1 cellular context compared by ENCODE assay signal in the genomic region with DNA sequence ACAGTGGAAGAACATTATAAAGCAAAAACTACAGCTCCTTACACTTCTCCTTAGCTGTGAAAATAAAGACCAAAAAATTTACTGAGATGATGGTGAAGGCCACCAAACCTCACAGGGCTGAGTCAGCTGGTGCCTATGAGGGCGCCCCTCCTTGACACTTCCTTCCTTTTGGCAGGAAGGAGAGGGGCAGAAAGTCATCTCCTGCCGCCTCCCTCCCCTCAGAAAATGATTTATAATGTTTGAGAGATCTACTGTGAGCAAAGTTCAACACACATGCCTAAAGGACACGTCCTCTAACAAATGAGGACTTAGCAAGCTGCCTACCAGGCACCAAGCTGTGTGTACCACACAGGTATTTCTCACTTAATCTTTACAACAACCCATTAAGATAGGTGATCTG.
TF ChIP-seq lines count a peak whose summit lies in the region.

No MANE protein-coding gene starts in this region.

TF ChIP-seq in SK-N-SH, 30 proteins besides CTCF, POLR2A, EP300 and RAD21 (continued from another document):
- TF ChIP-seq, protein P1, sequence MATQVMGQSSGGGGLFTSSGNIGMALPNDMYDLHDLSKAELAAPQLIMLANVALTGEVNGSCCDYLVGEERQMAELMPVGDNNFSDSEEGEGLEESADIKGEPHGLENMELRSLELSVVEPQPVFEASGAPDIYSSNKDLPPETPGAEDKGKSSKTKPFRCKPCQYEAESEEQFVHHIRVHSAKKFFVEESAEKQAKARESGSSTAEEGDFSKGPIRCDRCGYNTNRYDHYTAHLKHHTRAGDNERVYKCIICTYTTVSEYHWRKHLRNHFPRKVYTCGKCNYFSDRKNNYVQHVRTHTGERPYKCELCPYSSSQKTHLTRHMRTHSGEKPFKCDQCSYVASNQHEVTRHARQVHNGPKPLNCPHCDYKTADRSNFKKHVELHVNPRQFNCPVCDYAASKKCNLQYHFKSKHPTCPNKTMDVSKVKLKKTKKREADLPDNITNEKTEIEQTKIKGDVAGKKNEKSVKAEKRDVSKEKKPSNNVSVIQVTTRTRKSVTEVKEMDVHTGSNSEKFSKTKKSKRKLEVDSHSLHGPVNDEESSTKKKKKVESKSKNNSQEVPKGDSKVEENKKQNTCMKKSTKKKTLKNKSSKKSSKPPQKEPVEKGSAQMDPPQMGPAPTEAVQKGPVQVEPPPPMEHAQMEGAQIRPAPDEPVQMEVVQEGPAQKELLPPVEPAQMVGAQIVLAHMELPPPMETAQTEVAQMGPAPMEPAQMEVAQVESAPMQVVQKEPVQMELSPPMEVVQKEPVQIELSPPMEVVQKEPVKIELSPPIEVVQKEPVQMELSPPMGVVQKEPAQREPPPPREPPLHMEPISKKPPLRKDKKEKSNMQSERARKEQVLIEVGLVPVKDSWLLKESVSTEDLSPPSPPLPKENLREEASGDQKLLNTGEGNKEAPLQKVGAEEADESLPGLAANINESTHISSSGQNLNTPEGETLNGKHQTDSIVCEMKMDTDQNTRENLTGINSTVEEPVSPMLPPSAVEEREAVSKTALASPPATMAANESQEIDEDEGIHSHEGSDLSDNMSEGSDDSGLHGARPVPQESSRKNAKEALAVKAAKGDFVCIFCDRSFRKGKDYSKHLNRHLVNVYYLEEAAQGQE (IDR thresholded peaks at IDR 0.05; ENCODE audit: low read depth, low read length) = 0 out of 2 replicates have a peak, but pooled peaks have one; percentile 45
- TF ChIP-seq TAF1 (IDR thresholded peaks at IDR 0.05; ENCODE audit: borderline replicate concordance, low read depth, low read length) (no peak), FOXM1 (IDR thresholded peaks at IDR 0.05; ENCODE audit: low read depth) (no peak), ELF1 (IDR thresholded peaks at IDR 0.05) (peak; percentile 39; the same call in 1 of the 2 replicates), GABPA (IDR thresholded peaks at IDR 0.05; ENCODE audit: low read depth) (no peak), JUND (IDR thresholded peaks at IDR 0.05) (peak; percentile 81), MXI1 (IDR thresholded peaks at IDR 0.05; ENCODE audit: low read depth, low read length) (no peak), RCOR1 (IDR thresholded peaks at IDR 0.05; ENCODE audit: low read length) (no peak), EZH2phosphoT487 (IDR thresholded peaks at IDR 0.05; ENCODE audit: borderline replicate concordance, low read depth) (no peak), ZBTB33 (IDR thresholded peaks at IDR 0.05; ENCODE audit: borderline replicate concordance, low read depth) (0 out of 2 replicates have a peak, but pooled peaks have one; percentile 46), YY1 (IDR thresholded peaks at IDR 0.05; ENCODE audit: low read depth) (no peak), IRF3 (IDR thresholded peaks at IDR 0.05; ENCODE audit: low read depth, low read length) (no peak), FOXJ3 (CRISPR knock-in tag; IDR thresholded peaks at IDR 0.05) (no peak), NFIC (IDR thresholded peaks at IDR 0.05; ENCODE audit: borderline replicate concordance) (peak; percentile 88)
- TF ChIP-seq, protein P2, sequence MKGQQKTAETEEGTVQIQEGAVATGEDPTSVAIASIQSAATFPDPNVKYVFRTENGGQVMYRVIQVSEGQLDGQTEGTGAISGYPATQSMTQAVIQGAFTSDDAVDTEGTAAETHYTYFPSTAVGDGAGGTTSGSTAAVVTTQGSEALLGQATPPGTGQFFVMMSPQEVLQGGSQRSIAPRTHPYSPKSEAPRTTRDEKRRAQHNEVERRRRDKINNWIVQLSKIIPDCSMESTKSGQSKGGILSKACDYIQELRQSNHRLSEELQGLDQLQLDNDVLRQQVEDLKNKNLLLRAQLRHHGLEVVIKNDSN (IDR thresholded peaks at IDR 0.05; ENCODE audit: borderline replicate concordance, low read depth) = no peak
